In the genomic region with DNA sequence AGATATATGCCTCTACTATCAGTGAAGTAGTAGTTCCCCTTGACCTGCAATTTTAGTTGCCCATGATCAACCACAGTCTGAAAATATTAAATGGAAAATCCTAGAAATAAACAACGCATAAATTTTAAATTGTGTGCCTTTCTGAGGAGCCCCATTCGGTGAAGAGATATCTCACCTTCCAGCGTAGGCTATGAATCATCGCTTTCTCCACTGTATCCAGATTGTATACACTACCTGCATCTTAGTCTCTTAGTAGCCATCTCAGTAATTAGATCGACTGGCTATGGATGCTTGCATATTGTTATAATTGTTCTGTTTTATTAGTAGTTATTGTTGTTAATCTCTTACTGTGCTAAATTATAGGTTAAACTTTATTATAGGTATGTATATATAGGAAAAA, we compare ENCODE assay signal across 21 cellular contexts.
A peak's percentile ranks its signal among the peaks of the same experiment; 100 is the strongest.
DNase-seq lines count a peak whose midpoint lies in the region; ATAC-seq, FAIRE-seq and TF ChIP-seq lines count a peak whose summit lies in the region.
"Had no signal": no experiment of that assay in that cellular context is flagged by ENCODE, and none has a peak within 500 bp of the region (broad histone marks: within the 10 kb centered on the region; RNA-seq: fewer than 3 reads in every experiment).

No MANE protein-coding gene starts in this region.

- H3K9ac ChIP-seq in K562 (ENCODE audit: insufficient read depth in 1 of 2, low read depth in 2 of 2, low read length in 2 of 2) (no peak overlapping the region), mesendoderm (ENCODE audit: low read length) (no peak overlapping the region), trophoblast cell (ENCODE audit: low read length) (no peak overlapping the region)
- H3K9ac ChIP-seq: BLaER1 treated with 17β-estradiol and CSF1 and Interleukin-3, amounts not matched to agents 10 nM and 100 nM had no signal

- no peak for TF ChIP-seq RAD21 in K562 (CRISPR knock-in tag; conservative IDR thresholded peaks at IDR 0.05 in 1 of 2, IDR thresholded peaks at IDR 0.05 in 1 of 2)

- no peak overlapping the region for H4K8ac ChIP-seq in mesendoderm (ENCODE audit: low read depth, low read length)
- H4K8ac ChIP-seq in trophoblast cell (ENCODE audit: low read depth, low read length): no peak overlapping the region

- ATAC-seq in K562 (peak; percentile 64), GM18519 (IDR thresholded peaks at IDR 0.05; ENCODE audit: low FRiP score, unreplicated experiment) (no peak), HG02798 (IDR thresholded peaks at IDR 0.05; ENCODE audit: poor library complexity, unreplicated experiment) (no peak)
- ATAC-seq: A549; CD8-positive, alpha-beta T cell had no signal

- no peaks in the 10 kb centered on the region for H3F3A ChIP-seq in PC-9 (ENCODE audit: insufficient read depth, low read depth)

- TF ChIP-seq POLR2A in K562 (conservative IDR thresholded peaks at IDR 0.05): no peak

- H4K91ac ChIP-seq in trophoblast cell (ENCODE audit: low read depth, low read length): no peak overlapping the region

- no peak overlapping the region for H2AK5ac ChIP-seq in mesendoderm (ENCODE audit: low read length)
- no peak overlapping the region for H2AK5ac ChIP-seq in trophoblast cell (ENCODE audit: low read length)

- no peak for TF ChIP-seq EP300 in K562 (IDR thresholded peaks at IDR 0.05; ENCODE audit: low read length)

- DNase-seq in NCI-H69 (lab: John Stamatoyannopoulos, UW) (peak; percentile 49), K562 (ENCODE audit: extremely low read depth in 1 of 4, low spot score in 3 of 4) (peak in 2 of 4 experiments; percentile 44 to 50), mesendoderm (no peak), trophoblast cell (peak; percentile 31 to 72), PC-9 (no peak)
- DNase-seq: AML-193; Calu3; CD4-positive, alpha-beta T cell; CD8-positive, alpha-beta T cell; DMS79 treated with DMSO at 0.1 percent for 48 hours; GF-D8 had no signal

- H3K79me1 ChIP-seq in mesendoderm (ENCODE audit: low read length): peaks cover 4% of the 10 kb centered on the region
- peaks cover 3% of the 10 kb centered on the region for H3K79me1 ChIP-seq in trophoblast cell (ENCODE audit: low read length)

- CTCF ChIA-PET in K562 (lab: Yijun Ruan, JAX; ENCODE audit: low intra/inter-chr PET ratio) (no interaction called here), PC-9 (lab: Charles Lee) (no interaction called here)

- in situ Hi-C loops in K562 (cut with MboI): no loop called here

- H3K79me2 ChIP-seq in K562 (ENCODE audit: control insufficient read depth, insufficient read depth, low read length) (peaks cover 61% of the 10 kb centered on the region), mesendoderm (ENCODE audit: control insufficient read depth, insufficient read depth, low read length) (no peaks in the 10 kb centered on the region), trophoblast cell (ENCODE audit: control insufficient read depth, insufficient read depth, low read length, poor library complexity) (peaks cover 2% of the 10 kb centered on the region), PC-9 (ENCODE audit: low read depth) (peaks cover 35% of the 10 kb centered on the region)

- no peak overlapping the region for H3K56ac ChIP-seq in mesendoderm (ENCODE audit: low read length)

- BruUV-seq in K562 (replicated peaks; lab: Mats Ljungman, UMichigan) (no TSS peak), PC-9 (replicated peaks; lab: Mats Ljungman, UMichigan) (no TSS peak)

- H3K9me3 ChIP-seq in K562 (replicated peaks; ENCODE audit: control insufficient read depth, insufficient read depth, low read depth, low read length) (no peaks in the 10 kb centered on the region), trophoblast cell (ENCODE audit: insufficient read depth, low read depth, low read length) (no peaks in the 10 kb centered on the region), PC-9 (ENCODE audit: insufficient read depth, low read depth) (no peaks in the 10 kb centered on the region)
- H3K9me3 ChIP-seq: A549; BLaER1 treated with 17β-estradiol and CSF1 and Interleukin-3, amounts not matched to agents 10 nM and 100 nM; Caco-2 had no signal

- H2AFZ ChIP-seq in K562 (ENCODE audit: low read depth, low read length) (no peak overlapping the region), trophoblast cell (ENCODE audit: insufficient read depth, low read length, poor library complexity) (no peak overlapping the region), PC-9 (no peak overlapping the region)

- peaks cover 9% of the 10 kb centered on the region for H3K9me1 ChIP-seq in K562 (ENCODE audit: control insufficient read depth, insufficient read depth, low read length)

- intact Hi-C loops in K562 (cut with micrococcal nuclease) (no loop called here), PC-9 (cut with micrococcal nuclease; ENCODE audit: unreplicated experiment) (no loop called here)

- H3K36me3 ChIP-seq in K562 (ENCODE audit: control insufficient read depth, insufficient read depth, low read length) (peaks cover 25% of the 10 kb centered on the region), mesendoderm (ENCODE audit: control insufficient read depth, insufficient read depth, low read length) (no peaks in the 10 kb centered on the region), trophoblast cell (ENCODE audit: control insufficient read depth in 1 of 2, insufficient read depth in 2 of 2, low read length in 2 of 2) (no peaks in the 10 kb centered on the region), PC-9 (ENCODE audit: low read depth) (no peaks in the 10 kb centered on the region)

- no peak overlapping the region for H2BK12ac ChIP-seq in trophoblast cell (ENCODE audit: low read length)

- H3K27me3 ChIP-seq in K562 (ENCODE audit: control insufficient read depth in 2 of 2, insufficient read depth in 2 of 2, low read length in 2 of 2) (no peaks in the 10 kb centered on the region), mesendoderm (ENCODE audit: insufficient read depth, low read length, poor library complexity) (no peaks in the 10 kb centered on the region), trophoblast cell (ENCODE audit: insufficient read depth, low read length) (no peaks in the 10 kb centered on the region), PC-9 (ENCODE audit: insufficient read depth, low read depth) (no peaks in the 10 kb centered on the region)
- H3K27me3 ChIP-seq: BLaER1 treated with 17β-estradiol and CSF1 and Interleukin-3, amounts not matched to agents 10 nM and 100 nM had no signal

- H3K14ac ChIP-seq in trophoblast cell (ENCODE audit: low read length): no peak overlapping the region

- no peak overlapping the region for H3K4ac ChIP-seq in mesendoderm (ENCODE audit: low read depth, low read length)
- H3K4ac ChIP-seq in trophoblast cell (ENCODE audit: low read depth, low read length): no peak overlapping the region

- peak overlapping the region; percentile 60 for H2BK15ac ChIP-seq in mesendoderm (replicated peaks; ENCODE audit: low read depth)

- 37% methylated on average over 5 of the region's 5 CpGs for WGBS in K562 (ENCODE audit: insufficient coverage, low coverage, missing lambda C conversion rate)
- no CpG with 5 or more reads among the region's 5 CpGs for WGBS in mesendoderm (ENCODE audit: extremely low coverage, insufficient coverage, low lambda C conversion rate)
- no CpG with 5 or more reads among the region's 5 CpGs for WGBS in trophoblast cell (ENCODE audit: extremely low coverage, insufficient coverage, insufficient read length)

- no peak overlapping the region for H4K12ac ChIP-seq in trophoblast cell (ENCODE audit: low read depth, low read length)

- no peak overlapping the region for H4K5ac ChIP-seq in mesendoderm (ENCODE audit: low read length)

- no peak for FAIRE-seq in K562 (lab: Jason Lieb, UNC)
- FAIRE-seq: A549, D721Med, G401.6, GM12891 had no signal

- peaks cover 9% of the 10 kb centered on the region; the same call in 1 of the 2 replicates for H4K20me1 ChIP-seq in K562 (replicated peaks; ENCODE audit: control insufficient read depth, insufficient read depth, low read length)
- H4K20me1 ChIP-seq in PC-9 (ENCODE audit: insufficient read depth): peaks cover 12% of the 10 kb centered on the region

- H3K4me3 ChIP-seq in K562 (no peak overlapping the region), mesendoderm (ENCODE audit: low read length) (no peak overlapping the region), trophoblast cell (ENCODE audit: low read depth, low read length) (no peak overlapping the region), PC-9 (no peak overlapping the region)
- H3K4me3 ChIP-seq: A549; BLaER1 treated with 17β-estradiol and CSF1 and Interleukin-3, amounts not matched to agents 10 nM and 100 nM had no signal

- no peak overlapping the region for H2BK120ac ChIP-seq in mesendoderm (ENCODE audit: low read depth, low read length)
- no peak overlapping the region for H2BK120ac ChIP-seq in trophoblast cell (ENCODE audit: insufficient read depth, low read length, poor library complexity)

- no peak overlapping the region for H3K4me2 ChIP-seq in K562 (ENCODE audit: insufficient read depth, low read length)
- no peak overlapping the region for H3K4me2 ChIP-seq in mesendoderm (ENCODE audit: low read length)
- H3K4me2 ChIP-seq in trophoblast cell (ENCODE audit: low read length): no peak overlapping the region
- no peak overlapping the region for H3K4me2 ChIP-seq in PC-9
- H3K4me2 ChIP-seq: A549; BLaER1 treated with 17β-estradiol and CSF1 and Interleukin-3, amounts not matched to agents 10 nM and 100 nM had no signal

- POLR2A ChIA-PET in K562 (lab: Yijun Ruan, JAX): interaction anchor here (1.4 to 1.5 kb wide), 2 partner anchors 14 to 21 kb away, joined by 3 to 5 read pairs; no protein-coding TSS in a partner anchor
- POLR2A ChIA-PET in PC-9 (lab: Charles Lee; ENCODE audit: unreplicated experiment): no interaction called here

- TF ChIP-seq CTCF in K562 (IDR thresholded peaks at IDR 0.05 in 2 of 3, conservative IDR thresholded peaks at IDR 0.05 in 1 of 3; ENCODE audit: insufficient read depth in 2 of 3, low read depth in 1 of 3, low read length in 3 of 3): no peak
- TF ChIP-seq CTCF in PC-9 (conservative IDR thresholded peaks at IDR 0.05): no peak

- H3K4me1 ChIP-seq in K562 (replicated peaks in 1 of 2; ENCODE audit: control insufficient read depth in 2 of 2, insufficient read depth in 2 of 2, low read length in 2 of 2) (peaks cover 9 to 38% of the 10 kb centered on the region in 2 experiments), mesendoderm (ENCODE audit: control insufficient read depth, low read depth, low read length) (peaks cover 5% of the 10 kb centered on the region), trophoblast cell (ENCODE audit: control insufficient read depth in 1 of 2, insufficient read depth in 2 of 2, low read length in 2 of 2) (peaks cover 11 to 18% of the 10 kb centered on the region in 2 experiments), PC-9 (replicated peaks; ENCODE audit: insufficient read depth) (no peaks in the 10 kb centered on the region)

- no peaks in the 10 kb centered on the region for H3K9me2 ChIP-seq in PC-9 (ENCODE audit: insufficient read depth)

- H3K23ac ChIP-seq in mesendoderm (ENCODE audit: low read length) (no peak overlapping the region), trophoblast cell (ENCODE audit: low read length) (no peak overlapping the region)

- H2BK5ac ChIP-seq in mesendoderm (ENCODE audit: low read length): no peak overlapping the region
- H2BK5ac ChIP-seq in trophoblast cell (ENCODE audit: low read depth, low read length, poor library complexity): no peak overlapping the region

- H3K18ac ChIP-seq in mesendoderm (ENCODE audit: low read length) (peak overlapping the region; percentile 76), trophoblast cell (ENCODE audit: low read length) (no peak overlapping the region)

- no peak overlapping the region for H3K27ac ChIP-seq in K562 (ENCODE audit: extremely low read depth, low read depth, low read length)
- no peak overlapping the region for H3K27ac ChIP-seq in mesendoderm (ENCODE audit: low read depth, low read length)
- H3K27ac ChIP-seq in trophoblast cell (ENCODE audit: low read depth, low read length): no peak overlapping the region
- no peak overlapping the region for H3K27ac ChIP-seq in PC-9
- H3K27ac ChIP-seq: 22Rv1; A549; BLaER1 treated with 17β-estradiol and CSF1 and Interleukin-3, amounts not matched to agents 10 nM and 100 nM; C4-2B had no signal

Comparison
In these comparisons a context has a peak if more than half of its experiments do, and no peak if none do; other contexts are left out.
1. DNase-seq: peak in NCI-H69 (single experiment) and trophoblast cell (2 of 2); none in mesendoderm (single experiment) and PC-9 (0 of 2).